In the genomic region with DNA sequence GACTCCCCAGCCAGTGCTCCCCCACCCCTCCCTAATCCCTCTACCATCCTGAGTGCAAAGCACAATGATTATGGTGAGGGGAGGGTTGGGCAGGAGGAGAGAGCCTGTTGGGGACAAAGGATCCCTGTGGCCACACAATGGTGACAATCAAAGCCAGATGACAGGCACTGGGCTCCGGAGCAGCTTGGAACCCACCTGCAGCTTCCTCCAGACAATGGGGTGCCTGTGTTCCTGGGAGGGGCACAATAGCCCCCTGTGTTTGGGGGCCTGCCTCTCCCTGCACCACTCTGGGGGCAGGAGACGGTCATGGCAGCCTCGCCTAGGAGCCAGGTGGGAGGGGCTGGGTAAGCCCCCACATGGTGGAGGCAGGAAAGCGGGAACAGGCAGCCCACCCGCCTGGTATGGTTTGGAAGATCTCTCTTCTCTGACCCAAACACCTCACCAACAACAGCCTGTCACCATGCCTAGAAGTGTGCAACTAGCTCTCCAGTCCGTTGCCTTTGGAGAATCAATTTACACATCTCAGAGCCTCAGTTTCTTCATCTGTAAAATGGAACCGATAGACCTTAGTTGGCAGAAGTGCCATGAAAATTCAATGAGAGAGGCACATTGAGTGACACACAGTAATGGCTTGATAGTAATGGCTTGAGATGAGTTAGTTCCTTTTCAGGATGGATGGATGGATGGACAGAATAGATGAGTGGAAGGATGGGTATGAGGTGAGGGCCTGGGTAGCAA, we compare ENCODE assay signal across 16 cellular contexts. TPM values are rescaled to one million over a fixed set of nuclear protein-coding genes. Genes with fewer than 3 reads are reported as not detected.
A peak's percentile ranks its signal among the peaks of the same experiment; 100 is the strongest.
DNase-seq lines count a peak whose midpoint lies in the region; ATAC-seq and TF ChIP-seq lines count a peak whose summit lies in the region.
"Had no signal": no experiment of that assay in that cellular context is flagged by ENCODE, and none has a peak within 500 bp of the region (broad histone marks: within the 10 kb centered on the region; RNA-seq: fewer than 3 reads in every experiment).

No MANE protein-coding gene starts in this region.

- intact Hi-C loops in dorsolateral prefrontal cortex (cut with DNase I) = loop anchor here (1.0 to 5.0 kb wide), 3 partner anchors 86 to 99 kb away; a partner anchor contains a TSS

- no peak overlapping the region for H3K4me3 ChIP-seq in dorsolateral prefrontal cortex
- H3K4me3 ChIP-seq: BLaER1 treated with 17β-estradiol and CSF1 and Interleukin-3, amounts not matched to agents 10 nM and 100 nM; PC-9; SK-N-MC had no signal

- no peak for ATAC-seq in HG03045 (IDR thresholded peaks at IDR 0.05; ENCODE audit: unreplicated experiment)

- peak in 6 of 56 donors; percentile 10 to 33 (median 14) for TF ChIP-seq CTCF in dorsolateral prefrontal cortex (IDR thresholded peaks at IDR 0.05 in 54 of 56, conservative IDR thresholded peaks at IDR 0.05 in 2 of 56; ENCODE audit: low read depth in 1 of 56, partially characterized antibody in 56 of 56)

- DNase-seq in NCI-H146 (lab: John Stamatoyannopoulos, UW) (peak; percentile 35), NCI-H146 treated with DMSO at 0.1 percent for 48 hours (lab: John Stamatoyannopoulos, UW; ENCODE audit: unreplicated experiment) (no peak), dorsolateral prefrontal cortex (peak; percentile 20 to 95 (median 89)), middle frontal gyrus (ENCODE audit: extremely low spot score, low spot score) (peak; percentile 76)
- DNase-seq in central memory CD4-positive, alpha-beta T cell = no peak
- DNase-seq in activated T-cell treated with anti-CD3 and anti-CD28 coated beads, Interleukin-2, amount 50 U/mL, for 48 hours = no peak
- DNase-seq: MV-4-11, NCI-H1417 treated with DMSO at 0.1 percent for 48 hours, NCI-H2081 treated with DMSO at 0.1 percent for 48 hours, NCI-H226, PC-9 had no signal

- peak overlapping the region; percentile 29 to 99 (median 95) for H3K27ac ChIP-seq in dorsolateral prefrontal cortex
- peak overlapping the region; percentile 97 for H3K27ac ChIP-seq in temporal lobe (ENCODE audit: low read depth, low read length)
- H3K27ac ChIP-seq: 22Rv1; BLaER1 treated with 17β-estradiol and CSF1 and Interleukin-3, amounts not matched to agents 10 nM and 100 nM; PC-9; SK-N-MC had no signal

- peaks cover 0 to 14% (median 0%) of the 10 kb centered on the region in 45 donors for H3K27me3 ChIP-seq in dorsolateral prefrontal cortex
- H3K27me3 ChIP-seq: BLaER1 treated with 17β-estradiol and CSF1 and Interleukin-3, amounts not matched to agents 10 nM and 100 nM had no signal

RNA-seq across cellular contexts. Expression of a gene that starts 53.0 kb away (rescaled TPM):
- total RNA-seq in dorsolateral prefrontal cortex (10 to 100 TPM; 11.9 to 45.9 (median 24.6) TPM), temporal lobe (9.3 TPM)

RNA-seq across cellular contexts. Expression of a gene that starts 53.2 kb away (rescaled TPM):
- 10 to 100 TPM; 17.6 to 53.8 (median 31.3) TPM for total RNA-seq in dorsolateral prefrontal cortex
- 11.1 TPM for total RNA-seq in temporal lobe

Comparison
In these comparisons a context has a peak if more than half of its experiments do, and no peak if none do; other contexts are left out.
1. DNase-seq: peak in NCI-H146 (single experiment), dorsolateral prefrontal cortex (10 of 10) and middle frontal gyrus (single experiment); none in NCI-H146 treated with DMSO at 0.1 percent for 48 hours (single experiment), central memory CD4-positive, alpha-beta T cell (single experiment) and activated T-cell treated with anti-CD3 and anti-CD28 coated beads, Interleukin-2, amount 50 U/mL, for 48 hours (0 of 2).